In genomic region chr2:230417436-230417835, GRCh38 we compare ENCODE assay signal across 8 cellular contexts. TPM values are rescaled to one million over a fixed set of nuclear protein-coding genes. Genes with fewer than 3 reads are reported as not detected.
DNase-seq lines count a peak whose midpoint lies in the region; ATAC-seq and TF ChIP-seq lines count a peak whose summit lies in the region.

No MANE protein-coding gene starts in this region.

- DNase-seq in left ventricle myocardium inferior (no peak), Right ventricle myocardium inferior (ENCODE audit: missing footprints) (no peak), astrocyte of the cerebellum (ENCODE audit: low read depth) (no peak), mesothelial cell of epicardium (ENCODE audit: low spot score in 2 of 2, unreplicated experiment in 2 of 2) (no peak), NCI-H1694 (lab: John Stamatoyannopoulos, UW) (no peak), NCI-H1092 (lab: John Stamatoyannopoulos, UW) (no peak), T1000 (lab: John Stamatoyannopoulos, UW) (no peak)

- H3K36me3 Mint-ChIP-seq in mesothelial cell of epicardium: no peaks in the 10 kb centered on the region

- H3K4me1 Mint-ChIP-seq in mesothelial cell of epicardium: peaks cover 26% of the 10 kb centered on the region

- H3K36me3 ChIP-seq in left ventricle myocardium inferior (no peaks in the 10 kb centered on the region), urinary bladder (ENCODE audit: insufficient read depth) (no peaks in the 10 kb centered on the region)

- H3K4me1 ChIP-seq in left ventricle myocardium inferior: peaks cover 73% of the 10 kb centered on the region
- peaks cover 1% of the 10 kb centered on the region for H3K4me1 ChIP-seq in urinary bladder (ENCODE audit: insufficient read depth)

- no peaks in the 10 kb centered on the region for H3K27me3 ChIP-seq in left ventricle myocardium inferior (ENCODE audit: low read depth)

- no peaks in the 10 kb centered on the region for H3K9me3 Mint-ChIP-seq in mesothelial cell of epicardium

- no peak for TF ChIP-seq CTCF in left ventricle myocardium inferior (IDR thresholded peaks at IDR 0.05; ENCODE audit: borderline replicate concordance)
- no peak for TF ChIP-seq CTCF in astrocyte of the cerebellum (IDR thresholded peaks at IDR 0.05; ENCODE audit: low read depth, low read length, missing control alignments)
- no peak for TF ChIP-seq CTCF in mesothelial cell of epicardium (IDR thresholded peaks at IDR 0.05; ENCODE audit: unreplicated experiment)

- H3K27ac Mint-ChIP-seq in mesothelial cell of epicardium: no peak overlapping the region

- no peaks in the 10 kb centered on the region for H3K9me3 ChIP-seq in left ventricle myocardium inferior (replicated peaks)

- H3K27ac ChIP-seq in left ventricle myocardium inferior (replicated peaks): peak overlapping the region; percentile 94
- H3K27ac ChIP-seq in urinary bladder (ENCODE audit: low read depth): no peak overlapping the region

- peaks cover 12% of the 10 kb centered on the region for H3K27me3 Mint-ChIP-seq in mesothelial cell of epicardium (ENCODE audit: low read depth)

- ATAC-seq in Right ventricle myocardium inferior: no peak

- WGBS in urinary bladder: 67% methylated on average over 4 of the region's 4 CpGs

- intact Hi-C loops in left ventricle myocardium inferior (cut with micrococcal nuclease): no loop called here
- intact Hi-C loops in Right ventricle myocardium inferior (cut with DNase I): no loop called here

- H3K4me3 ChIP-seq in left ventricle myocardium inferior (peak overlapping the region; percentile 68), astrocyte of the cerebellum (ENCODE audit: low read depth, low read length) (peak overlapping the region; percentile 59), urinary bladder (ENCODE audit: low read depth, low read length) (peak overlapping the region; percentile 24)

- H3K4me3 Mint-ChIP-seq in mesothelial cell of epicardium: peak overlapping the region; percentile 39

- in situ Hi-C loops in astrocyte of the cerebellum (cut with HindIII; ENCODE audit: low sequenced_read_pairs): no loop called here

RNA-seq across cellular contexts. Expression of gene SP100, which starts 1.4 kb away (rescaled TPM):
- total RNA-seq in left ventricle myocardium inferior (76.9 TPM), Right ventricle myocardium inferior (50.2 TPM), mesothelial cell of epicardium (46.3 to 52.0 TPM (median 47.4 TPM) in 3 replicates), urinary bladder (82.3 TPM)
- polyA plus RNA-seq in urinary bladder: 51.9 TPM
